Comparison of ENCODE assay signal across 9 cellular contexts in genomic region chr15:70266412-70267089, GRCh38.
DNase-seq lines count a peak whose midpoint lies in the region; ATAC-seq and TF ChIP-seq lines count a peak whose summit lies in the region.
"Had no signal": no experiment of that assay in that cellular context is flagged by ENCODE, and none has a peak within 500 bp of the region (broad histone marks: within the 10 kb centered on the region; RNA-seq: fewer than 3 reads in every experiment).

No MANE protein-coding gene starts in this region.

- TF ChIP-seq CTCF in adrenal gland (IDR thresholded peaks at IDR 0.05): no peak
- no peak for TF ChIP-seq CTCF in tibial artery (IDR thresholded peaks at IDR 0.05)

- H3K27ac ChIP-seq in adrenal gland: peak overlapping the region in 3 of 5 donors; percentile 27 to 85 (median 34)
- H3K27ac ChIP-seq in tibial artery: peak overlapping the region; percentile 9 to 59

- H3K27me3 ChIP-seq in adrenal gland (no peaks in the 10 kb centered on the region), tibial artery (no peaks in the 10 kb centered on the region)

- H3K4me3 ChIP-seq in adrenal gland: no peak overlapping the region
- H3K4me3 ChIP-seq in tibial artery: no peak overlapping the region

- intact Hi-C loops in adrenal gland (cut with DNase I) (no loop called here), tibial artery (cut with DNase I; ENCODE audit: low total_unique reads) (no loop called here)

- no peaks in the 10 kb centered on the region for H3K36me3 ChIP-seq in adrenal gland (replicated peaks in 1 of 2)
- H3K36me3 ChIP-seq in tibial artery: no peaks in the 10 kb centered on the region

- H3K9me3 ChIP-seq in adrenal gland (replicated peaks in 1 of 3) (no peaks in the 10 kb centered on the region), tibial artery (no peaks in the 10 kb centered on the region)

- no peak for TF ChIP-seq POLR2A in adrenal gland (IDR thresholded peaks at IDR 0.05)

- ATAC-seq in HG03565 (IDR thresholded peaks at IDR 0.05; ENCODE audit: unreplicated experiment) (no peak), HG02970 (IDR thresholded peaks at IDR 0.05; ENCODE audit: low FRiP score, unreplicated experiment) (no peak)
- ATAC-seq: activated T-helper 17 cell treated with anti-CD3 and anti-CD28 coated beads, Interleukin-2, amount 50 U/mL, for 72 hours had no signal

- H3K4me1 ChIP-seq in adrenal gland (replicated peaks in 1 of 2) (peaks cover 4 to 44% of the 10 kb centered on the region in 2 donors), tibial artery (peaks cover 0 to 48% (median 37%) of the 10 kb centered on the region in 4 donors)

- DNase-seq in NCI-H1105 treated with DMSO at 0.1 percent for 48 hours (lab: John Stamatoyannopoulos, UW) (peak; percentile 12), NCI-H1105 (lab: John Stamatoyannopoulos, UW) (no peak), adrenal gland (peak; percentile 58 to 86 (median 79)), left kidney (ENCODE audit: low read depth, low spot score) (peak; percentile 84), tibial artery (peak; percentile 90), iPS-NIHi11 (ENCODE audit: low spot score) (no peak)

- WGBS in adrenal gland, 4 donors: 41 to 54% (median 50%) methylated on average over 17 to 24 of the region's 24 CpGs

Comparison
In these comparisons a context has a peak if more than half of its experiments do, and no peak if none do; other contexts are left out.
1. DNase-seq: peak in NCI-H1105 treated with DMSO at 0.1 percent for 48 hours (single experiment), adrenal gland (7 of 7), left kidney (single experiment) and tibial artery (2 of 2); none in NCI-H1105 (single experiment) and iPS-NIHi11 (single experiment).